Comparison of ENCODE assay signal across 20 cellular contexts in genomic region chr20:45452238-45452637, GRCh38. TPM values are rescaled to one million over a fixed set of nuclear protein-coding genes. Genes with fewer than 3 reads are reported as not detected.
DNase-seq lines count a peak whose midpoint lies in the region; ATAC-seq and TF ChIP-seq lines count a peak whose summit lies in the region.
"Had no signal": no experiment of that assay in that cellular context is flagged by ENCODE, and none has a peak within 500 bp of the region (broad histone marks: within the 10 kb centered on the region; RNA-seq: fewer than 3 reads in every experiment).

No MANE protein-coding gene starts in this region.

- no TSS peak for BruUV-seq in Calu3 (replicated peaks; lab: Mats Ljungman, UMichigan)

- no peak overlapping the region for H3K27ac ChIP-seq in GM23248

- intact Hi-C loops in Calu3 (cut with micrococcal nuclease; ENCODE audit: unreplicated experiment) = loop anchor here (5.0 to 10.0 kb wide), 2 partner anchors 173 to 320 kb away; partner anchors contain the start of gene WFDC10A
- intact Hi-C loops in activated B cell treated with CpG ODN at 0.5 μM for 24 hours (cut with micrococcal nuclease) = no loop called here
- intact Hi-C loops in mucosa of descending colon (cut with DNase I, micrococcal nuclease) = no loop called here

- no peaks in the 10 kb centered on the region for H3K79me2 ChIP-seq in GM23248 (ENCODE audit: insufficient read depth)

- WGBS in GM23248 (ENCODE audit: low coverage in 1 of 2, low lambda C conversion rate in 2 of 2, missing lambda C conversion rate in 2 of 2), 2 experiments = 61 to 65% methylated on average over 4 of the region's 4 CpGs

- H3K27ac Mint-ChIP-seq in Calu3 (ENCODE audit: unreplicated experiment) (no peak overlapping the region), activated B cell treated with CpG ODN at 0.5 μM for 24 hours (no peak overlapping the region), mesothelial cell of epicardium (no peak overlapping the region)
- H3K27ac Mint-ChIP-seq: CD4-positive, CD25-positive, alpha-beta regulatory T cell; CD8-positive, alpha-beta memory T cell; IgD-negative memory B cell had no signal

- H3K36me3 ChIP-seq in H7 (replicated peaks; ENCODE audit: control insufficient read depth, insufficient read depth, low read length) (no peaks in the 10 kb centered on the region), mucosa of descending colon (ENCODE audit: low read depth) (no peaks in the 10 kb centered on the region), GM23248 (ENCODE audit: low read depth) (no peaks in the 10 kb centered on the region)
- H3K36me3 ChIP-seq: BE2C had no signal

- no peak overlapping the region for H2AFZ ChIP-seq in GM23248

- H3K4me1 Mint-ChIP-seq in Calu3 (ENCODE audit: low read depth, unreplicated experiment) = peaks cover 25% of the 10 kb centered on the region
- H3K4me1 Mint-ChIP-seq in activated B cell treated with CpG ODN at 0.5 μM for 24 hours = peaks cover 19% of the 10 kb centered on the region
- H3K4me1 Mint-ChIP-seq in mesothelial cell of epicardium = peaks cover 5% of the 10 kb centered on the region
- H3K4me1 Mint-ChIP-seq: CD4-positive, CD25-positive, alpha-beta regulatory T cell; CD8-positive, alpha-beta memory T cell had no signal

- no peak overlapping the region for H3K4me3 Mint-ChIP-seq in Calu3 (ENCODE audit: low read depth, unreplicated experiment)
- no peak overlapping the region for H3K4me3 Mint-ChIP-seq in activated B cell treated with CpG ODN at 0.5 μM for 24 hours
- no peak overlapping the region for H3K4me3 Mint-ChIP-seq in mesothelial cell of epicardium
- H3K4me3 Mint-ChIP-seq: CD4-positive, CD25-positive, alpha-beta regulatory T cell; CD8-positive, alpha-beta memory T cell had no signal

- no peak for TF ChIP-seq CTCF in Calu3 (IDR thresholded peaks at IDR 0.05; ENCODE audit: unreplicated experiment)
- TF ChIP-seq CTCF in activated B cell treated with CpG ODN at 0.5 μM for 24 hours (IDR thresholded peaks at IDR 0.05) = no peak
- TF ChIP-seq CTCF in mucosa of descending colon (IDR thresholded peaks at IDR 0.05) = no peak
- no peak for TF ChIP-seq CTCF in mesothelial cell of epicardium (IDR thresholded peaks at IDR 0.05; ENCODE audit: unreplicated experiment)

- H4K20me1 ChIP-seq in GM23248 (ENCODE audit: insufficient read depth) = no peaks in the 10 kb centered on the region

- CTCF ChIA-PET in Calu3 (lab: Charles Lee) (interaction anchor here (1.2 to 2.1 kb wide), 5 partner anchors 18 to 158 kb away, joined by 3 to 8 read pairs (median 5); partner anchors contain the start of gene WFDC2), activated B cell treated with CpG ODN at 0.5 μM for 24 hours (lab: Charles Lee) (interaction anchor here (1.1 to 2.0 kb wide), 4 partner anchors 15 to 319 kb away, joined by 3 to 10 read pairs (median 4); no protein-coding TSS in a partner anchor)

- H3K9me3 ChIP-seq in mucosa of descending colon = no peaks in the 10 kb centered on the region
- no peaks in the 10 kb centered on the region for H3K9me3 ChIP-seq in GM23248 (ENCODE audit: low read depth)
- H3K9me3 ChIP-seq: BE2C had no signal

- DNase-seq in Calu3 (peak; percentile 44), H7 (peak; percentile 26), activated B cell treated with CpG ODN at 0.5 μM for 24 hours (no peak), mucosa of descending colon (no peak), mesothelial cell of epicardium (ENCODE audit: low spot score in 2 of 2, unreplicated experiment in 2 of 2) (no peak), GM23248 (no peak), mucosa of gallbladder (ENCODE audit: low spot score) (no peak)
- DNase-seq: BE2C; C1 segment of cervical spinal cord; CD4-positive, CD25-positive, alpha-beta regulatory T cell; CD8-positive, alpha-beta memory T cell; COR-L47; HCEC 1CT; Karpas-422; KBM-7 had no signal

- no peak overlapping the region for H3K4me3 ChIP-seq in H7 (ENCODE audit: insufficient read depth, low read depth, low read length)
- no peak overlapping the region for H3K4me3 ChIP-seq in mucosa of descending colon
- no peak overlapping the region for H3K4me3 ChIP-seq in GM23248

- in situ Hi-C loops in GM23248 (cut with MboI) = loop anchor here (25.0 kb wide), 1 partner anchor 310 kb away; no protein-coding TSS in a partner anchor

- H3K9me2 ChIP-seq in GM23248 (ENCODE audit: insufficient read depth) = no peaks in the 10 kb centered on the region

- H3K36me3 Mint-ChIP-seq in Calu3 (ENCODE audit: insufficient read depth, unreplicated experiment) = peaks cover 5% of the 10 kb centered on the region
- no peaks in the 10 kb centered on the region for H3K36me3 Mint-ChIP-seq in activated B cell treated with CpG ODN at 0.5 μM for 24 hours (ENCODE audit: low read depth)
- no peaks in the 10 kb centered on the region for H3K36me3 Mint-ChIP-seq in mesothelial cell of epicardium
- H3K36me3 Mint-ChIP-seq: IgD-negative memory B cell had no signal

- POLR2A ChIA-PET in activated B cell treated with CpG ODN at 0.5 μM for 24 hours (lab: Charles Lee) = interaction anchor here (0.6 to 1.1 kb wide), 2 partner anchors 78 to 316 kb away, joined by 3 to 6 read pairs; no protein-coding TSS in a partner anchor

- peaks cover 38% of the 10 kb centered on the region for H3K27me3 Mint-ChIP-seq in Calu3 (ENCODE audit: unreplicated experiment)
- H3K27me3 Mint-ChIP-seq in activated B cell treated with CpG ODN at 0.5 μM for 24 hours = no peaks in the 10 kb centered on the region
- H3K27me3 Mint-ChIP-seq in mesothelial cell of epicardium (ENCODE audit: low read depth) = no peaks in the 10 kb centered on the region

- no peaks in the 10 kb centered on the region for H3F3A ChIP-seq in GM23248 (ENCODE audit: insufficient read depth)

- H3K4me1 ChIP-seq in mucosa of descending colon (ENCODE audit: low read depth) (no peaks in the 10 kb centered on the region), GM23248 (ENCODE audit: insufficient read depth) (no peaks in the 10 kb centered on the region)
- H3K4me1 ChIP-seq: BE2C had no signal

- no peak overlapping the region for H3K4me2 ChIP-seq in GM23248 (ENCODE audit: unreplicated experiment)

- ATAC-seq in activated B cell treated with CpG ODN at 0.5 μM for 24 hours (ENCODE audit: low read depth) = peak; percentile 64
- peak; percentile 53 for ATAC-seq in mucosa of descending colon
- ATAC-seq in GM18858 (IDR thresholded peaks at IDR 0.05; ENCODE audit: unreplicated experiment) = no peak
- ATAC-seq: HepG2 had no signal

- no peak overlapping the region for H3K9ac ChIP-seq in GM23248

- no peaks in the 10 kb centered on the region for H3K9me3 Mint-ChIP-seq in Calu3 (ENCODE audit: low read depth, unreplicated experiment)
- H3K9me3 Mint-ChIP-seq in activated B cell treated with CpG ODN at 0.5 μM for 24 hours = no peaks in the 10 kb centered on the region
- H3K9me3 Mint-ChIP-seq in mesothelial cell of epicardium = no peaks in the 10 kb centered on the region
- H3K9me3 Mint-ChIP-seq: CD4-positive, CD25-positive, alpha-beta regulatory T cell; CD8-positive, alpha-beta memory T cell; IgD-negative memory B cell had no signal

- H3K27me3 ChIP-seq in H7 (ENCODE audit: control insufficient read depth, insufficient read depth, low read length) (no peaks in the 10 kb centered on the region; the same call in 1 of the 2 replicates), GM23248 (replicated peaks; ENCODE audit: insufficient read depth) (0 out of 2 replicates have a peak, but pooled peaks cover 16% of the 10 kb centered on the region)
- H3K27me3 ChIP-seq: BE2C had no signal

RNA-seq across cellular contexts. Expression of gene WFDC2, which starts 17.3 kb away (rescaled TPM):
- total RNA-seq in Calu3 (2022) (295 TPM in 2 replicates), activated B cell treated with CpG ODN at 0.5 μM for 24 hours (0.71 TPM in 1 of 2 replicates, not detected in the other), mucosa of descending colon (100 to 1,000 TPM in 1 of 3 donors, 10 to 100 TPM in 2; 65.7 to 183 (median 78.0) TPM), mesothelial cell of epicardium (57.8 to 61.9 TPM (median 61.3 TPM) in 3 replicates), mucosa of gallbladder (144 TPM)
- 10.0 and 16.5 TPM in 2 replicates for total RNA-seq in H7 (2014; rRNA removed; shearing (Covaris generic))
- not detected in 2 replicates for total RNA-seq in GM23248 (2014; rRNA removed; shearing (Covaris generic))
- polyA plus RNA-seq in GM23248 (2016; fragmentation: Nextera tagmentation; extraction: Ambion mirVana) = not detected in 2 replicates
- total RNA-seq: A172; CD4-positive, CD25-positive, alpha-beta regulatory T cell; H4; HepG2 had no signal
- polyA plus RNA-seq: CD4-positive, CD25-positive, alpha-beta regulatory T cell; CD8-positive, alpha-beta memory T cell had no signal

RNA-seq across cellular contexts. Expression of gene PIGT, which starts 36.3 kb away (rescaled TPM):
- total RNA-seq in Calu3 (2022) (192 and 193 TPM in 2 replicates), activated B cell treated with CpG ODN at 0.5 μM for 24 hours (65.8 and 74.5 TPM in 2 replicates), mucosa of descending colon (100 to 1,000 TPM in 2 of 3 donors, 10 to 100 TPM in 1; 92.1 to 137 (median 124) TPM), mesothelial cell of epicardium (63.0 to 71.5 TPM (median 70.8 TPM) in 3 replicates), mucosa of gallbladder (98.3 TPM)
- 67.9 and 70.5 TPM in 2 replicates for total RNA-seq in H7 (2014; rRNA removed; shearing (Covaris generic))
- total RNA-seq in GM23248 (2014; rRNA removed; shearing (Covaris generic)) = 108 and 138 TPM in 2 replicates
- polyA plus RNA-seq in GM23248 (2016; fragmentation: Nextera tagmentation; extraction: Ambion mirVana) = 190 and 198 TPM in 2 replicates

RNA-seq across cellular contexts. Expression of gene DBNDD2, which starts 44.1 kb away (rescaled TPM):
- total RNA-seq in Calu3 (2022) = 105 and 113 TPM in 2 replicates
- 12.5 and 23.4 TPM in 2 replicates for total RNA-seq in H7 (2014; rRNA removed; shearing (Covaris generic))
- 2.6 and 2.7 TPM in 2 replicates for total RNA-seq in activated B cell treated with CpG ODN at 0.5 μM for 24 hours
- 100 to 1,000 TPM; 108 to 125 (median 124) TPM for total RNA-seq in mucosa of descending colon
- total RNA-seq in mesothelial cell of epicardium = 10.5 to 11.4 TPM (median 11.0 TPM) in 3 replicates
- total RNA-seq in GM23248 (2014; rRNA removed; shearing (Covaris generic)) = 5.1 and 5.7 TPM in 2 replicates
- 27.9 and 30.0 TPM in 2 replicates for polyA plus RNA-seq in GM23248 (2016; fragmentation: Nextera tagmentation; extraction: Ambion mirVana)
- total RNA-seq in mucosa of gallbladder = 48.0 TPM
- polyA plus RNA-seq: IgD-negative memory B cell had no signal

Comparison
In these comparisons a context has a peak if more than half of its experiments do, and no peak if none do; other contexts are left out.
1. DNase-seq: peak in Calu3 (single experiment) and H7 (single experiment); none in activated B cell treated with CpG ODN at 0.5 μM for 24 hours (single experiment), mucosa of descending colon (0 of 3), mesothelial cell of epicardium (0 of 2), GM23248 (single experiment) and mucosa of gallbladder (single experiment).